Comparison of ENCODE assay signal across 19 cellular contexts in genomic region chr15:52031542-52031941, GRCh38. TPM values are rescaled to one million over a fixed set of nuclear protein-coding genes. Genes with fewer than 3 reads are reported as not detected.
DNase-seq lines count a peak whose midpoint lies in the region; ATAC-seq and TF ChIP-seq lines count a peak whose summit lies in the region.
"Had no signal": no experiment of that assay in that cellular context is flagged by ENCODE, and none has a peak within 500 bp of the region (broad histone marks: within the 10 kb centered on the region; RNA-seq: fewer than 3 reads in every experiment).

No MANE protein-coding gene starts in this region.

- DNase-seq in NOMO-1 treated with DMSO at 0.1 percent for 48 hours (lab: John Stamatoyannopoulos, UW; ENCODE audit: unreplicated experiment) (peak; percentile 25), NOMO-1 (lab: John Stamatoyannopoulos, UW; ENCODE audit: unreplicated experiment in 2 of 2) (no peak), RWPE2 (ENCODE audit: low spot score) (peak; percentile 94), fibroblast of mammary gland (ENCODE audit: low read depth) (peak; percentile 33), renal cortical epithelial cell (ENCODE audit: low read depth) (peak; percentile 57), DMS53 treated with DMSO at 0.1 percent for 48 hours (lab: John Stamatoyannopoulos, UW; ENCODE audit: unreplicated experiment) (no peak), MG63 (no peak), NCI-H1048 (lab: John Stamatoyannopoulos, UW) (no peak)
- DNase-seq: activated CD4-positive, alpha-beta T cell treated with anti-CD3 and anti-CD28 coated beads, Interleukin-2, amount 10 ng/mL, durations not matched to agents 24 days and 14 days; activated gamma-delta T cell; amniotic stem cell; caudate nucleus; head of caudate nucleus; Karpas-422; NCI-H1436; Right ventricle myocardium superior; stimulated activated CD4-positive, alpha-beta T cell treated with anti-CD3 and anti-CD28 coated beads, Interleukin-4, amount 100 ng/mL, for 24 hours had no signal

- H3K36me3 ChIP-seq in RWPE2 (ENCODE audit: low read depth) (peaks cover 85% of the 10 kb centered on the region), MG63 (peaks cover 65% of the 10 kb centered on the region)

- H3K27me3 ChIP-seq in RWPE2 (ENCODE audit: insufficient read depth, poor library complexity, severe bottlenecking) = no peaks in the 10 kb centered on the region
- H3K27me3 ChIP-seq in MG63 = no peaks in the 10 kb centered on the region

- no peak overlapping the region for H3K4me3 ChIP-seq in RWPE2 (ENCODE audit: severe bottlenecking)
- H3K4me3 ChIP-seq in fibroblast of mammary gland (ENCODE audit: control insufficient read depth, low read depth, low read length) = no peak overlapping the region
- no peak overlapping the region for H3K4me3 ChIP-seq in MG63
- H3K4me3 ChIP-seq: lung, smooth muscle cell had no signal

- peaks cover 30% of the 10 kb centered on the region for H3K4me1 ChIP-seq in RWPE2 (ENCODE audit: insufficient read depth, poor library complexity, severe bottlenecking)

- H3K9me3 ChIP-seq in RWPE2 (ENCODE audit: severe bottlenecking) (peaks cover 8% of the 10 kb centered on the region), MG63 (peaks cover 39% of the 10 kb centered on the region)

- H3K27ac ChIP-seq in RWPE2 (ENCODE audit: poor library complexity, severe bottlenecking) = peak overlapping the region; percentile 77

- TF ChIP-seq CTCF in RWPE2 (IDR thresholded peaks at IDR 0.05; ENCODE audit: poor library complexity, severe bottlenecking) = no peak
- no peak for TF ChIP-seq CTCF in fibroblast of mammary gland (conservative IDR thresholded peaks at IDR 0.05; ENCODE audit: control insufficient read depth, insufficient read depth, low read depth, low read length)

- ATAC-seq in RWPE2 (ENCODE audit: low read depth) = peak; percentile 98

RNA-seq across cellular contexts. Expression of gene MAPK6, which starts 12.5 kb away (rescaled TPM):
- total RNA-seq in renal cortical epithelial cell = 55.4 and 68.1 TPM in 2 replicates
- 36.3 and 67.2 TPM in 2 replicates for total RNA-seq in MG63 (2014; rRNA removed; shearing (Covaris generic); ENCODE audit: low replicate concordance)

RNA-seq across cellular contexts. Expression of gene LEO1, which starts 60.0 kb away (rescaled TPM):
- total RNA-seq in renal cortical epithelial cell = 18.8 and 49.9 TPM in 2 replicates
- 30.5 and 42.9 TPM in 2 replicates for total RNA-seq in MG63 (2014; rRNA removed; shearing (Covaris generic); ENCODE audit: low replicate concordance)

Comparison
In these comparisons a context has a peak if more than half of its experiments do, and no peak if none do; other contexts are left out.
1. DNase-seq: peak in NOMO-1 treated with DMSO at 0.1 percent for 48 hours (single experiment), RWPE2 (single experiment), fibroblast of mammary gland (single experiment) and renal cortical epithelial cell (single experiment); none in NOMO-1 (0 of 2), DMS53 treated with DMSO at 0.1 percent for 48 hours (single experiment), MG63 (single experiment) and NCI-H1048 (single experiment).